Comparison of ENCODE assay signal across 8 cellular contexts in the genomic region with DNA sequence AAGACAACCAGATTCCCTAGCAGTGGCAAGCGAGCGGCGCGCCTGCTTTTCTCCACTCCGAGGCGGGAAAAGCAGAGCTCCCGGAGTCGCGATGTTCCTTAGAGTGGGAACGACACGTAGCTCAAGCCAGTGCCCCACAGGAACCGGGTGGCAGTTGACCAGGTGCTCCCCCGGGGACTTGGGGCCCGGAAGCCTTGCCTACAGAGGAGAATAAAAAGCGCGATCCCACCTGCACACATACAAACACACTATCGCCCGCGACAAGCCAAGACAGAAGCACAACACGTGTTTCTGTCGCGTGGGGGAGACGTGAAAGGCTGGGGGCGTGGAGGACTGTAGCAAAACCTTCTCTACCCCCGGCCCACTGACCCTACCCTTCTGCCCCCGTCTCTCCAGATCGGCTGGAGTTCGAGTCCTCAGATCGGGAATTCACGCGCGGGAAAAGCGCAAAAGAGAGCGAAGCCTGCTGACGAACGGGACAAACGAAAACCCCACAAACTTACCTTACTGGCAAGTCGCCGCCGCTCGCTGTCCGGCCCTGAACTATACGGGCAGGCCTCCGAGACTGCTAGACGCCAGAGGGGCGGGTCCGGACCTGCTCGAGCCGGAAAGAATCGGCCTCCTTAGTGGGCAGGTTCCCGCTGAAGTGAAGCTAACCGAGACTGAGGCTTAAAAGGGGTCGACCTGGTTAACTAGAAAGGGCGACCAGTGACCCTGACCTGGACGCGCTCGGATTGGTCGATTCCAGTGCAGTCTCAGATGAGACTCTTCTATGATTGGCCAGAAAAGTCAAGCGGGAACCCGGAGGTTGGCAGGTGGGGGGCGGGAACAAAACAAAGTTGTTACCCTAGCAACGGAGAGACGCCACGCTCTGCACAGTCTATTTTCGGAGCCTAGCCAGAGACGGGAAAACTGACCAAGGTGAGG. TPM values are rescaled to one million over a fixed set of nuclear protein-coding genes. Genes with fewer than 3 reads are reported as not detected.
A peak's percentile ranks its signal among the peaks of the same experiment; 100 is the strongest.
DNase-seq lines count a peak whose midpoint lies in the region; ATAC-seq and TF ChIP-seq lines count a peak whose summit lies in the region.

A gene (plus strand): TSS at position 842 of the 927 bp plus-strand sequence. CDS start 6,265 bp downstream, outside the sequence.
A gene with protein sequence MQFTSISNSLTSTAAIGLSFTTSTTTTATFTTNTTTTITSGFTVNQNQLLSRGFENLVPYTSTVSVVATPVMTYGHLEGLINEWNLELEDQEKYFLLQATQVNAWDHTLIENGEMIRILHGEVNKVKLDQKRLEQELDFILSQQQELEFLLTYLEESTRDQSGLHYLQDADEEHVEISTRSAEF (minus strand): TSS at position 664 of the 927 bp plus-strand sequence. CDS start 31,287 bp downstream, outside the sequence.

- H3K27ac ChIP-seq in CD4-positive, alpha-beta T cell (ENCODE audit: low read depth, low read length): no peak within 1 kb of the TSS
- H3K27ac ChIP-seq in HUES48 (ENCODE audit: low read depth, low read length) (peak within 1 kb of the TSS; percentile 56), Panc1 (ENCODE audit: low read length) (no peak within 1 kb of the TSS), ovary (no peak within 1 kb of the TSS), transverse colon (peak within 1 kb of the TSS in 1 of 4 donors; percentile 33)

- peak within 1 kb of the TSS; percentile 30 for H3K27ac Mint-ChIP-seq in CD4-positive, alpha-beta T cell

- no peak for TF ChIP-seq EP300 in ovary (IDR thresholded peaks at IDR 0.05)
- no peak for TF ChIP-seq EP300 in transverse colon (IDR thresholded peaks at IDR 0.05; ENCODE audit: low read depth)

- H3K36me3 ChIP-seq in HUES48 (ENCODE audit: control insufficient read depth, insufficient read depth, low read length): no peaks in the 10 kb centered on the region
- no peaks in the 10 kb centered on the region for H3K36me3 ChIP-seq in Panc1 (ENCODE audit: control insufficient read depth, insufficient read depth, low read length)
- H3K36me3 ChIP-seq in ovary: no peaks in the 10 kb centered on the region
- H3K36me3 ChIP-seq in transverse colon: no peaks in the 10 kb centered on the region

- peak within 1 kb of the TSS; percentile 30; the same call in 1 of the 2 replicates for H3K9ac ChIP-seq in HUES48 (ENCODE audit: low read depth, low read length)

- in situ Hi-C loops in Panc1 (cut with HindIII; ENCODE audit: low pct_unique_long_range_greater_than_20kb, low sequenced_read_pairs) (no loop called here), transverse colon (cut with MboI; ENCODE audit: low pct_ligation_motif_present in 1 of 4, low pct_unique_long_range_greater_than_20kb in 1 of 4, low sequenced_read_pairs in 3 of 4) (no loop called here)

- no peaks in the 10 kb centered on the region for H3K9me3 Mint-ChIP-seq in CD4-positive, alpha-beta T cell

- peak; percentile 92 for ATAC-seq in CD4-positive, alpha-beta T cell (ENCODE audit: poor library complexity)
- peak; percentile 96 for ATAC-seq in GM21390 (IDR thresholded peaks at IDR 0.05; ENCODE audit: unreplicated experiment)
- peak; percentile 93 for ATAC-seq in Panc1

- intact Hi-C loops in CD4-positive, alpha-beta T cell (cut with DNase I, micrococcal nuclease): loop anchor here (5.0 to 10.0 kb wide), 3 partner anchors 81 to 201 kb away; a partner anchor contains a TSS
- intact Hi-C loops in Panc1 (cut with micrococcal nuclease; ENCODE audit: unreplicated experiment) (no loop called here), ovary (cut with DNase I) (loop anchor here in 1 of 4 donors (1.0 kb wide), 1 partner anchor 44 kb away; no protein-coding TSS in a partner anchor), transverse colon (cut with DNase I; ENCODE audit: low total_unique reads) (no loop called here)

- H3K4me3 Mint-ChIP-seq in CD4-positive, alpha-beta T cell: peak within 1 kb of the TSS; percentile 88

- no peaks in the 10 kb centered on the region for H3K27me3 Mint-ChIP-seq in CD4-positive, alpha-beta T cell

- H3K4me1 Mint-ChIP-seq in CD4-positive, alpha-beta T cell (ENCODE audit: low read depth): peaks cover 12% of the 10 kb centered on the region

- 35 to 50% (median 42%) methylated on average over 66 of the region's 66 CpGs for WGBS in ovary, 3 donors
- WGBS in transverse colon (ENCODE audit: low coverage in 1 of 2), 2 donors: 0 to 50% methylated on average over 8 to 64 of the region's 66 CpGs

- no TSS peak for BruUV-seq in Panc1 (replicated peaks; lab: Mats Ljungman, UMichigan)

- H3K4me3 ChIP-seq in HUES48 (ENCODE audit: low read depth, low read length) (peak within 1 kb of the TSS; percentile 67), Panc1 (ENCODE audit: low read depth in 2 of 2, low read length in 2 of 2) (peak within 1 kb of the TSS; percentile 54 to 57), ovary (peak within 1 kb of the TSS; percentile 31), transverse colon (peak within 1 kb of the TSS; percentile 1 to 57 (median 40))

- no peak for TF ChIP-seq POLR2A in ovary (IDR thresholded peaks at IDR 0.05)
- TF ChIP-seq POLR2A in transverse colon (IDR thresholded peaks at IDR 0.05): no peak

- H3K36me3 Mint-ChIP-seq in CD4-positive, alpha-beta T cell (ENCODE audit: low read depth): no peaks in the 10 kb centered on the region

- peak; percentile 35 to 65 (median 54) for DNase-seq in CD4-positive, alpha-beta T cell
- DNase-seq in Panc1 (ENCODE audit: low read depth, low spot score) (peak; percentile 13), activated gamma-delta T cell treated with Interleukin-2 at 50 U/mL for 16 hours (peak; percentile 55), globus pallidus (ENCODE audit: low spot score) (peak; percentile 21), ovary (peak; percentile 46 to 59 (median 52)), transverse colon (peak; percentile 72)

- H3K9me3 ChIP-seq in CD4-positive, alpha-beta T cell (ENCODE audit: control insufficient read depth, low read length): no peaks in the 10 kb centered on the region
- H3K9me3 ChIP-seq in HUES48 (ENCODE audit: control insufficient read depth, insufficient read depth, low read length): no peaks in the 10 kb centered on the region
- no peaks in the 10 kb centered on the region for H3K9me3 ChIP-seq in Panc1 (ENCODE audit: control insufficient read depth, insufficient read depth, low read depth, low read length)
- no peaks in the 10 kb centered on the region for H3K9me3 ChIP-seq in ovary
- no peaks in the 10 kb centered on the region for H3K9me3 ChIP-seq in transverse colon

- POLR2A ChIA-PET in CD4-positive, alpha-beta T cell (lab: Charles Lee): no interaction called here
- POLR2A ChIA-PET in Panc1 (lab: Charles Lee): no interaction called here

- CTCF ChIA-PET in CD4-positive, alpha-beta T cell (lab: Charles Lee): no interaction called here
- CTCF ChIA-PET in Panc1 (lab: Charles Lee): no interaction called here

- no peaks in the 10 kb centered on the region for H3K27me3 ChIP-seq in CD4-positive, alpha-beta T cell (ENCODE audit: control insufficient read depth, insufficient read depth, low read length)
- no peaks in the 10 kb centered on the region; the same call in 1 of the 2 replicates for H3K27me3 ChIP-seq in HUES48 (ENCODE audit: control insufficient read depth, insufficient read depth, low read length)
- no peaks in the 10 kb centered on the region for H3K27me3 ChIP-seq in Panc1 (ENCODE audit: control insufficient read depth, insufficient read depth, low read length)
- H3K27me3 ChIP-seq in ovary: no peaks in the 10 kb centered on the region
- H3K27me3 ChIP-seq in transverse colon: no peaks in the 10 kb centered on the region

- TF ChIP-seq CTCF in CD4-positive, alpha-beta T cell (IDR thresholded peaks at IDR 0.05): no peak
- TF ChIP-seq CTCF in Panc1 (IDR thresholded peaks at IDR 0.05): no peak
- no peak for TF ChIP-seq CTCF in ovary (IDR thresholded peaks at IDR 0.05)
- no peak for TF ChIP-seq CTCF in transverse colon (IDR thresholded peaks at IDR 0.05)

- H3K4me1 ChIP-seq in HUES48 (ENCODE audit: control insufficient read depth, insufficient read depth, low read length) (peaks cover 10% of the 10 kb centered on the region), Panc1 (ENCODE audit: control insufficient read depth, insufficient read depth, low read length) (no peaks in the 10 kb centered on the region), ovary (ENCODE audit: insufficient read depth) (no peaks in the 10 kb centered on the region), transverse colon (no peaks in the 10 kb centered on the region)

RNA-seq across cellular contexts. Expression of the first gene that starts in this region (rescaled TPM):
- not detected for total RNA-seq in CD4-positive, alpha-beta T cell
- not detected for total RNA-seq in Panc1 (2021; ENCODE audit: unreplicated experiment)
- not detected for polyA plus RNA-seq in Panc1 (2012; ENCODE audit: insufficient read length)
- total RNA-seq in ovary: 1 to 10 TPM in 1 of 7 donors, under 1 TPM in 2, not detected in 4; 0.20 to 1.1 (median 0.25) TPM
- polyA plus RNA-seq in ovary: not detected
- not detected for total RNA-seq in transverse colon

RNA-seq across cellular contexts. Expression of the second gene that starts in this region (rescaled TPM):
- under 1 TPM; 0.74 to 0.81 TPM for total RNA-seq in CD4-positive, alpha-beta T cell
- 1.1 TPM for total RNA-seq in Panc1 (2021; ENCODE audit: unreplicated experiment)
- 0.31 TPM for polyA plus RNA-seq in Panc1 (2012; ENCODE audit: insufficient read length)
- total RNA-seq in ovary: 10 to 100 TPM in 1 of 7 donors, 1 to 10 TPM in 4, under 1 TPM in 2; 0.42 to 13.7 (median 1.8) TPM
- under 1 TPM; 0.53 to 0.55 TPM for polyA plus RNA-seq in ovary
- 1 to 10 TPM in 3 of 4 donors, not detected in 1; 1.5 to 6.4 (median 3.5) TPM for total RNA-seq in transverse colon

Comparison
In these comparisons a context has a peak if more than half of its experiments do, and no peak if none do; other contexts are left out.
1. Peak in DNase-seq and ATAC-seq in CD4-positive, alpha-beta T cell; RNA of the genes that start here not detected or under 1 TPM.
2. DNase-seq: peak in every context shown above with its lines; median percentile 72 in transverse colon; 55 in activated gamma-delta T cell treated with Interleukin-2 at 50 U/mL for 16 hours; 54 in CD4-positive, alpha-beta T cell; 52 in ovary; 21 in globus pallidus; 13 in Panc1.
3. intact Hi-C loops: an anchor here in CD4-positive, alpha-beta T cell (5.0 to 10.0 kb wide); none called in Panc1 and transverse colon.